Comparison of ENCODE assay signal across 1 cellular context in the genomic region with DNA sequence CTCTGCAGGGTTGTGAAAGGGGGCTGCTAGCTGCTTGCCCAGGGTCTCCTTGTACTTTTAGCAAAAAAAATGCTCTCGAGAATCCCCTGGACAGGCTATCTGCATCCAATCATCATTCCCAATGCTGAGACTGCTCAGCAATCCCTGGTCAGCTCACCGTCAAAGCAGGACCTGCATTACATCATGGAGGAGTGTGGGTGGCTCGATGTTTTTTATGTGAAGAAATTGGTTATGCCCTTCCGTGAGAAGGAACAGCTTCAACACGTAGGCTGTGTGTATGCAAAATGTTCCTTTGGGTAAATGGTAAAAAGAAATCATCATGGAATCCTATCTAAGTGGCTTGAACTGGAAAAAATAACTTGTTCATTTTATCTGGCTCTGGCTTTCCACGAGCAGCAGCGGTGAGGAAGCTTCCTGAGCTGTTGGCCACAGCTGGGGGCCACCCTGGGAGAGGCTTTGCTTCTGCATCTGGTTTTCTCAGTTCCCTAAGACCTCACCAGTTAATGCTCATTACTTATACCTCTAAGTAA.
TF ChIP-seq lines count a peak whose summit lies in the region.

No MANE protein-coding gene starts in this region.

TF ChIP-seq in SK-N-SH, 30 proteins besides CTCF, POLR2A, EP300 and RAD21 (continued from another document):
- no peak for TF ChIP-seq RXRA (IDR thresholded peaks at IDR 0.05; ENCODE audit: borderline replicate concordance, low read depth)
